ENCODE assay signal across 1 cellular context in the genomic region with DNA sequence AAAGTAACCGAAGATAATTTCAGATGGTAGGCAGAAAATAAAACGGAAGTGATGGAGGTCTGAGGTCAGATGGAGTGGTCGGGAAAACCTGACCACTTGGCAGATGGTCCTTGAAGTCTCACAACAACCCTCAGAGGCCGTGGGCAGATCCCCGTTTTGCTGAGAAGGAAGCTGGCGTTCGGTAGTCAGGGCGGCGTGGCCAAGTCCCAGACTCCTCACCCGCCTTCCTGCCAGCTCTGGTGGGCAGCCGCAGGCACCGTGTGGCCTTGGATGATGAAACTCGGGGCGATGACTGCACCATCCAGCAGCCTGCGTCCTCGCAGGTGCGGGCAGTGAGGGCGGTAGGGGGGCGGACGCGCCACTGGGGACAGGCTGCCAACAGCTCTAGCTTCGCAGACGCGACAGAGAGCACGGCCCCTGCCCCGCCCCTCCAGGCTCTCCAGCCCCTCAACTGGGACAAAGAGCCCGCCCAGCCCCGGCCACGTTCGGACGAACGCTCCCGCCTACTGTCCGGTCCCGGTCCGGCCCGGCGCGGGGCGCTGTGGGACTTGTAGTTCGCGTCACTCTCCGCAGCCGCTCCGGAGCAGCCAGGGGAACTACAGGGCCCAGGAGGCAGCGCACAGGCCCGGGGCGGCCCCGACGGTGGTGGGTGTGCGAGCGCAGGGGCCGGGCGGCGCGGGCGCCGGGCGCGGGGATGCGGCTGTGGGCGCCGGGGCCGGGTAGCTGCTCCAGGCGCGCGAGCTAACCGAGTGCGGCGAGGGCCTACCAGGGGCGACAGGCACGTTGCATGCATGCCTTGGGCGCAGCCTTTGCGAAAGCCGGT.
A peak's percentile ranks its signal among the peaks of the same experiment; 100 is the strongest.
TF ChIP-seq lines count a peak whose summit lies in the region.

Gene GPT2 (plus strand): TSS at position 673 of the 823 bp plus-strand sequence. CDS start 354 bp downstream, outside the sequence.

TF ChIP-seq in K562, 482 proteins besides CTCF, POLR2A, EP300 and RAD21 (continued from another document and continues in another):
- TF ChIP-seq ZNF551 (CRISPR knock-in tag; IDR thresholded peaks at IDR 0.05) (no peak), JUND (IDR thresholded peaks at IDR 0.05; ENCODE audit: borderline replicate concordance, low read depth, low read length) (peak; percentile 66), JUND (tag; IDR thresholded peaks at IDR 0.05; ENCODE audit: borderline replicate concordance, low read depth, low read length) (no peak), CREM (IDR thresholded peaks at IDR 0.05; ENCODE audit: low read depth) (peak; percentile 76), MCM7 (IDR thresholded peaks at IDR 0.05) (no peak), MAZ (CRISPR knock-in tag; conservative IDR thresholded peaks at IDR 0.05 in 1 of 2, IDR thresholded peaks at IDR 0.05 in 1 of 2) (peak; percentile 81 to 86), RBM15 (IDR thresholded peaks at IDR 0.05; ENCODE audit: insufficient read depth, low read length) (no peak), HDAC1 (IDR thresholded peaks at IDR 0.05) (0 out of 4 replicates have a peak, but pooled peaks of 1 of the 2 experiments have one; percentile 24), AFF1 (IDR thresholded peaks at IDR 0.05; ENCODE audit: low read depth in 1 of 2, partially characterized antibody in 2 of 2) (peak; percentile 18 to 95), SUPT5H (IDR thresholded peaks at IDR 0.05) (peak; percentile 66), EP400 (IDR thresholded peaks at IDR 0.05) (peak; percentile 98), ZSCAN32 (CRISPR knock-in tag; IDR thresholded peaks at IDR 0.05) (peak; percentile 61; the same call in 1 of the 2 replicates), TBL1XR1 (IDR thresholded peaks at IDR 0.05; ENCODE audit: low read length in 2 of 2) (no peak), ATF1 (CRISPR knock-in tag; IDR thresholded peaks at IDR 0.05) (no peak), ATF1 (tag; IDR thresholded peaks at IDR 0.05) (peak; percentile 79), KDM1A (IDR thresholded peaks at IDR 0.05) (no peak), ZBTB12 (CRISPR knock-in tag; IDR thresholded peaks at IDR 0.05) (no peak), FOXM1 (IDR thresholded peaks at IDR 0.05; ENCODE audit: low read depth) (no peak), FOXM1 (CRISPR knock-in tag; IDR thresholded peaks at IDR 0.05; ENCODE audit: low read depth) (0 out of 2 replicates have a peak, but pooled peaks have one; percentile 53), ID3 (CRISPR knock-in tag; IDR thresholded peaks at IDR 0.05) (no peak), ID3 (tag; IDR thresholded peaks at IDR 0.05) (no peak), ZBTB5 (IDR thresholded peaks at IDR 0.05) (no peak), ZFP30 (CRISPR knock-in tag; IDR thresholded peaks at IDR 0.05; ENCODE audit: borderline replicate concordance) (no peak)
- TF ChIP-seq, protein P1, sequence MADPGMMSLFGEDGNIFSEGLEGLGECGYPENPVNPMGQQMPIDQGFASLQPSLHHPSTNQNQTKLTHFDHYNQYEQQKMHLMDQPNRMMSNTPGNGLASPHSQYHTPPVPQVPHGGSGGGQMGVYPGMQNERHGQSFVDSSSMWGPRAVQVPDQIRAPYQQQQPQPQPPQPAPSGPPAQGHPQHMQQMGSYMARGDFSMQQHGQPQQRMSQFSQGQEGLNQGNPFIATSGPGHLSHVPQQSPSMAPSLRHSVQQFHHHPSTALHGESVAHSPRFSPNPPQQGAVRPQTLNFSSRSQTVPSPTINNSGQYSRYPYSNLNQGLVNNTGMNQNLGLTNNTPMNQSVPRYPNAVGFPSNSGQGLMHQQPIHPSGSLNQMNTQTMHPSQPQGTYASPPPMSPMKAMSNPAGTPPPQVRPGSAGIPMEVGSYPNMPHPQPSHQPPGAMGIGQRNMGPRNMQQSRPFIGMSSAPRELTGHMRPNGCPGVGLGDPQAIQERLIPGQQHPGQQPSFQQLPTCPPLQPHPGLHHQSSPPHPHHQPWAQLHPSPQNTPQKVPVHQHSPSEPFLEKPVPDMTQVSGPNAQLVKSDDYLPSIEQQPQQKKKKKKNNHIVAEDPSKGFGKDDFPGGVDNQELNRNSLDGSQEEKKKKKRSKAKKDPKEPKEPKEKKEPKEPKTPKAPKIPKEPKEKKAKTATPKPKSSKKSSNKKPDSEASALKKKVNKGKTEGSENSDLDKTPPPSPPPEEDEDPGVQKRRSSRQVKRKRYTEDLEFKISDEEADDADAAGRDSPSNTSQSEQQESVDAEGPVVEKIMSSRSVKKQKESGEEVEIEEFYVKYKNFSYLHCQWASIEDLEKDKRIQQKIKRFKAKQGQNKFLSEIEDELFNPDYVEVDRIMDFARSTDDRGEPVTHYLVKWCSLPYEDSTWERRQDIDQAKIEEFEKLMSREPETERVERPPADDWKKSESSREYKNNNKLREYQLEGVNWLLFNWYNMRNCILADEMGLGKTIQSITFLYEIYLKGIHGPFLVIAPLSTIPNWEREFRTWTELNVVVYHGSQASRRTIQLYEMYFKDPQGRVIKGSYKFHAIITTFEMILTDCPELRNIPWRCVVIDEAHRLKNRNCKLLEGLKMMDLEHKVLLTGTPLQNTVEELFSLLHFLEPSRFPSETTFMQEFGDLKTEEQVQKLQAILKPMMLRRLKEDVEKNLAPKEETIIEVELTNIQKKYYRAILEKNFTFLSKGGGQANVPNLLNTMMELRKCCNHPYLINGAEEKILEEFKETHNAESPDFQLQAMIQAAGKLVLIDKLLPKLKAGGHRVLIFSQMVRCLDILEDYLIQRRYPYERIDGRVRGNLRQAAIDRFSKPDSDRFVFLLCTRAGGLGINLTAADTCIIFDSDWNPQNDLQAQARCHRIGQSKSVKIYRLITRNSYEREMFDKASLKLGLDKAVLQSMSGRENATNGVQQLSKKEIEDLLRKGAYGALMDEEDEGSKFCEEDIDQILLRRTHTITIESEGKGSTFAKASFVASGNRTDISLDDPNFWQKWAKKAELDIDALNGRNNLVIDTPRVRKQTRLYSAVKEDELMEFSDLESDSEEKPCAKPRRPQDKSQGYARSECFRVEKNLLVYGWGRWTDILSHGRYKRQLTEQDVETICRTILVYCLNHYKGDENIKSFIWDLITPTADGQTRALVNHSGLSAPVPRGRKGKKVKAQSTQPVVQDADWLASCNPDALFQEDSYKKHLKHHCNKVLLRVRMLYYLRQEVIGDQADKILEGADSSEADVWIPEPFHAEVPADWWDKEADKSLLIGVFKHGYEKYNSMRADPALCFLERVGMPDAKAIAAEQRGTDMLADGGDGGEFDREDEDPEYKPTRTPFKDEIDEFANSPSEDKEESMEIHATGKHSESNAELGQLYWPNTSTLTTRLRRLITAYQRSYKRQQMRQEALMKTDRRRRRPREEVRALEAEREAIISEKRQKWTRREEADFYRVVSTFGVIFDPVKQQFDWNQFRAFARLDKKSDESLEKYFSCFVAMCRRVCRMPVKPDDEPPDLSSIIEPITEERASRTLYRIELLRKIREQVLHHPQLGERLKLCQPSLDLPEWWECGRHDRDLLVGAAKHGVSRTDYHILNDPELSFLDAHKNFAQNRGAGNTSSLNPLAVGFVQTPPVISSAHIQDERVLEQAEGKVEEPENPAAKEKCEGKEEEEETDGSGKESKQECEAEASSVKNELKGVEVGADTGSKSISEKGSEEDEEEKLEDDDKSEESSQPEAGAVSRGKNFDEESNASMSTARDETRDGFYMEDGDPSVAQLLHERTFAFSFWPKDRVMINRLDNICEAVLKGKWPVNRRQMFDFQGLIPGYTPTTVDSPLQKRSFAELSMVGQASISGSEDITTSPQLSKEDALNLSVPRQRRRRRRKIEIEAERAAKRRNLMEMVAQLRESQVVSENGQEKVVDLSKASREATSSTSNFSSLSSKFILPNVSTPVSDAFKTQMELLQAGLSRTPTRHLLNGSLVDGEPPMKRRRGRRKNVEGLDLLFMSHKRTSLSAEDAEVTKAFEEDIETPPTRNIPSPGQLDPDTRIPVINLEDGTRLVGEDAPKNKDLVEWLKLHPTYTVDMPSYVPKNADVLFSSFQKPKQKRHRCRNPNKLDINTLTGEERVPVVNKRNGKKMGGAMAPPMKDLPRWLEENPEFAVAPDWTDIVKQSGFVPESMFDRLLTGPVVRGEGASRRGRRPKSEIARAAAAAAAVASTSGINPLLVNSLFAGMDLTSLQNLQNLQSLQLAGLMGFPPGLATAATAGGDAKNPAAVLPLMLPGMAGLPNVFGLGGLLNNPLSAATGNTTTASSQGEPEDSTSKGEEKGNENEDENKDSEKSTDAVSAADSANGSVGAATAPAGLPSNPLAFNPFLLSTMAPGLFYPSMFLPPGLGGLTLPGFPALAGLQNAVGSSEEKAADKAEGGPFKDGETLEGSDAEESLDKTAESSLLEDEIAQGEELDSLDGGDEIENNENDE (IDR thresholded peaks at IDR 0.05; ENCODE audit: low read depth, low read length) = no peak
- TF ChIP-seq, protein P2, sequence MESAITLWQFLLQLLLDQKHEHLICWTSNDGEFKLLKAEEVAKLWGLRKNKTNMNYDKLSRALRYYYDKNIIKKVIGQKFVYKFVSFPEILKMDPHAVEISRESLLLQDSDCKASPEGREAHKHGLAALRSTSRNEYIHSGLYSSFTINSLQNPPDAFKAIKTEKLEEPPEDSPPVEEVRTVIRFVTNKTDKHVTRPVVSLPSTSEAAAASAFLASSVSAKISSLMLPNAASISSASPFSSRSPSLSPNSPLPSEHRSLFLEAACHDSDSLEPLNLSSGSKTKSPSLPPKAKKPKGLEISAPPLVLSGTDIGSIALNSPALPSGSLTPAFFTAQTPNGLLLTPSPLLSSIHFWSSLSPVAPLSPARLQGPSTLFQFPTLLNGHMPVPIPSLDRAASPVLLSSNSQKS (CRISPR knock-in tag; IDR thresholded peaks at IDR 0.05) = no peak
- TF ChIP-seq, protein P3, sequence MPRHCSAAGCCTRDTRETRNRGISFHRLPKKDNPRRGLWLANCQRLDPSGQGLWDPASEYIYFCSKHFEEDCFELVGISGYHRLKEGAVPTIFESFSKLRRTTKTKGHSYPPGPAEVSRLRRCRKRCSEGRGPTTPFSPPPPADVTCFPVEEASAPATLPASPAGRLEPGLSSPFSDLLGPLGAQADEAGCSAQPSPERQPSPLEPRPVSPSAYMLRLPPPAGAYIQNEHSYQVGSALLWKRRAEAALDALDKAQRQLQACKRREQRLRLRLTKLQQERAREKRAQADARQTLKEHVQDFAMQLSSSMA (CRISPR knock-in tag; IDR thresholded peaks at IDR 0.05) = no peak
- TF ChIP-seq, protein P4, sequence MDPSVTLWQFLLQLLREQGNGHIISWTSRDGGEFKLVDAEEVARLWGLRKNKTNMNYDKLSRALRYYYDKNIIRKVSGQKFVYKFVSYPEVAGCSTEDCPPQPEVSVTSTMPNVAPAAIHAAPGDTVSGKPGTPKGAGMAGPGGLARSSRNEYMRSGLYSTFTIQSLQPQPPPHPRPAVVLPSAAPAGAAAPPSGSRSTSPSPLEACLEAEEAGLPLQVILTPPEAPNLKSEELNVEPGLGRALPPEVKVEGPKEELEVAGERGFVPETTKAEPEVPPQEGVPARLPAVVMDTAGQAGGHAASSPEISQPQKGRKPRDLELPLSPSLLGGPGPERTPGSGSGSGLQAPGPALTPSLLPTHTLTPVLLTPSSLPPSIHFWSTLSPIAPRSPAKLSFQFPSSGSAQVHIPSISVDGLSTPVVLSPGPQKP (CRISPR knock-in tag; IDR thresholded peaks at IDR 0.05) = no peak
- TF ChIP-seq, protein P5, sequence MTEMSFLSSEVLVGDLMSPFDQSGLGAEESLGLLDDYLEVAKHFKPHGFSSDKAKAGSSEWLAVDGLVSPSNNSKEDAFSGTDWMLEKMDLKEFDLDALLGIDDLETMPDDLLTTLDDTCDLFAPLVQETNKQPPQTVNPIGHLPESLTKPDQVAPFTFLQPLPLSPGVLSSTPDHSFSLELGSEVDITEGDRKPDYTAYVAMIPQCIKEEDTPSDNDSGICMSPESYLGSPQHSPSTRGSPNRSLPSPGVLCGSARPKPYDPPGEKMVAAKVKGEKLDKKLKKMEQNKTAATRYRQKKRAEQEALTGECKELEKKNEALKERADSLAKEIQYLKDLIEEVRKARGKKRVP (CRISPR knock-in tag; IDR thresholded peaks at IDR 0.05) = peak; percentile 94
